ENCODE assay signal across 14 cellular contexts in the genomic region with DNA sequence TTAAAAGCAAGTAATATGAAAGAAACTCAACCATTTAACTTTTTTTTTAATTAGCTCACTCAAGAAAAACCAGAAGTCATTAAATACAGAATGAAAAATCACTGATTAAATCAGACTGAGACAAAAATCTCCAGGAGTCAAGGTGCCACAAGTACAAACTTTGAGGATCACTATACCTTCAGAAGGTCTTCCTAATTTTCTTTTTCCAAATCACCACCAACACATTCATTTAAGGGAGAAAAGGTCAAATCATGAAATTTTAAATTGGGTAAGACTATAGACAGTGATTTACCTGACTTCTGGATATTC. TPM values are rescaled to one million over a fixed set of nuclear protein-coding genes. Genes with fewer than 3 reads are reported as not detected.
DNase-seq lines count a peak whose midpoint lies in the region; ATAC-seq, FAIRE-seq and TF ChIP-seq lines count a peak whose summit lies in the region.
"Had no signal": no experiment of that assay in that cellular context is flagged by ENCODE, and none has a peak within 500 bp of the region (broad histone marks: within the 10 kb centered on the region; RNA-seq: fewer than 3 reads in every experiment).

No MANE protein-coding gene starts in this region.

- peak; percentile 53 for TF ChIP-seq CTCF in CD8-positive, alpha-beta T cell (IDR thresholded peaks at IDR 0.05)
- TF ChIP-seq CTCF in Loucy (conservative IDR thresholded peaks at IDR 0.05; ENCODE audit: low read length): peak; percentile 3; the same call in 1 of the 2 replicates
- TF ChIP-seq CTCF in endothelial cell of umbilical vein (IDR thresholded peaks at IDR 0.05; ENCODE audit: extremely low read depth in 1 of 2, insufficient read depth in 1 of 2, low read depth in 1 of 2, low read length in 2 of 2): no peak
- no peak for TF ChIP-seq CTCF in smooth muscle cell (IDR thresholded peaks at IDR 0.05; ENCODE audit: borderline replicate concordance, insufficient read depth, poor library complexity, severe bottlenecking)

- dilution Hi-C loops in endothelial cell of umbilical vein (cut with MboI; ENCODE audit: extremely low pct_ligation_motif_present, low sequenced_read_pairs): no loop called here

- H3K4me3 Mint-ChIP-seq in CD8-positive, alpha-beta T cell: no peak overlapping the region
- H3K4me3 Mint-ChIP-seq: activated CD4-positive, alpha-beta T cell treated with anti-CD3 and anti-CD28 coated beads, Interleukin-2, amount 10 ng/mL, durations not matched to agents 24 days and 14 days; CD8-positive, alpha-beta memory T cell; T-helper 1 cell treated with Interleukin-12 subunit alpha and Interleukin-12 subunit beta and Interleukin-4 antibody, amounts not matched to agents 30 μg/mL and 1 μg/mL, for 36 hours had no signal

- BruUV-seq in endothelial cell of umbilical vein (replicated peaks; lab: Mats Ljungman, UMichigan): no TSS peak

- H3K4me2 ChIP-seq in Loucy (ENCODE audit: low read depth, low read length, poor library complexity, severe bottlenecking): no peak overlapping the region
- peak overlapping the region; percentile 64 for H3K4me2 ChIP-seq in endothelial cell of umbilical vein (ENCODE audit: insufficient read depth, low read length)
- no peak overlapping the region for H3K4me2 ChIP-seq in smooth muscle cell

- H3K27ac ChIP-seq in CD8-positive, alpha-beta T cell (ENCODE audit: low read depth, low read length): no peak overlapping the region
- H3K27ac ChIP-seq in endothelial cell of umbilical vein (ENCODE audit: insufficient read depth, low read depth, low read length) (peak overlapping the region; percentile 81), smooth muscle cell (ENCODE audit: low read depth) (peak overlapping the region; percentile 66)

- H3K27me3 Mint-ChIP-seq in CD8-positive, alpha-beta T cell (ENCODE audit: low read depth): no peaks in the 10 kb centered on the region
- H3K27me3 Mint-ChIP-seq: activated CD4-positive, alpha-beta T cell treated with anti-CD3 and anti-CD28 coated beads, Interleukin-2, amount 10 ng/mL, durations not matched to agents 24 days and 14 days; CD8-positive, alpha-beta memory T cell had no signal

- CTCF ChIA-PET in CD8-positive, alpha-beta T cell (lab: Charles Lee): interaction anchor here (0.6 to 5.9 kb wide), 26 partner anchors 8 to 859 kb away, joined by 3 to 93 read pairs (median 6); a partner anchor contains a TSS
- CTCF ChIA-PET in endothelial cell of umbilical vein (lab: Charles Lee): interaction anchor here (0.5 to 5.0 kb wide), 32 partner anchors 10 to 706 kb away, joined by 3 to 68 read pairs (median 4); a partner anchor contains a TSS

- no peak for TF ChIP-seq POLR2A in endothelial cell of umbilical vein (IDR thresholded peaks at IDR 0.05; ENCODE audit: low read depth, low read length)

- H3K9me3 Mint-ChIP-seq in CD8-positive, alpha-beta T cell: no peaks in the 10 kb centered on the region
- H3K9me3 Mint-ChIP-seq: activated CD4-positive, alpha-beta T cell treated with anti-CD3 and anti-CD28 coated beads, Interleukin-2, amount 10 ng/mL, durations not matched to agents 24 days and 14 days; CD8-positive, alpha-beta memory T cell; T-helper 1 cell treated with Interleukin-12 subunit alpha and Interleukin-12 subunit beta and Interleukin-4 antibody, amounts not matched to agents 30 μg/mL and 1 μg/mL, for 36 hours had no signal

- H3K27ac Mint-ChIP-seq in CD8-positive, alpha-beta T cell: no peak overlapping the region
- H3K27ac Mint-ChIP-seq: T-helper 1 cell treated with Interleukin-12 subunit alpha and Interleukin-12 subunit beta and Interleukin-4 antibody, amounts not matched to agents 30 μg/mL and 1 μg/mL, for 36 hours had no signal

- POLR2A ChIA-PET in CD8-positive, alpha-beta T cell (lab: Charles Lee): interaction anchor here (1.0 to 1.3 kb wide), 2 partner anchors 16 to 32 kb away, joined by 3 to 4 read pairs; a partner anchor contains a TSS
- POLR2A ChIA-PET in endothelial cell of umbilical vein (lab: Charles Lee): no interaction called here

- H3K36me3 ChIP-seq in CD8-positive, alpha-beta T cell (ENCODE audit: insufficient read depth, low read length): peaks cover 15% of the 10 kb centered on the region
- peaks cover 68% of the 10 kb centered on the region for H3K36me3 ChIP-seq in Loucy (ENCODE audit: insufficient read depth, low read length)
- peaks cover 19% of the 10 kb centered on the region in 2 experiments for H3K36me3 ChIP-seq in endothelial cell of umbilical vein (ENCODE audit: control insufficient read depth in 2 of 2, extremely low read depth in 1 of 2, insufficient read depth in 2 of 2, low read length in 2 of 2)
- H3K36me3 ChIP-seq in smooth muscle cell (ENCODE audit: low read depth): no peaks in the 10 kb centered on the region

- H3K4me3 ChIP-seq in CD8-positive, alpha-beta T cell (ENCODE audit: low read depth, low read length): no peak overlapping the region
- H3K4me3 ChIP-seq in Loucy (ENCODE audit: low read length, poor library complexity, severe bottlenecking) (no peak overlapping the region), endothelial cell of umbilical vein (replicated peaks in 1 of 3; ENCODE audit: insufficient read depth in 1 of 3, low read depth in 1 of 3, low read length in 3 of 3) (no peak overlapping the region), smooth muscle cell (no peak overlapping the region)
- H3K4me3 ChIP-seq: gastrocnemius medialis had no signal

- H3K9me1 ChIP-seq in endothelial cell of umbilical vein (replicated peaks; ENCODE audit: control insufficient read depth, extremely low read depth, insufficient read depth, low read length): no peaks in the 10 kb centered on the region

- no peaks in the 10 kb centered on the region for H3K9me2 ChIP-seq in Loucy (replicated peaks; ENCODE audit: low read depth, low read length)

- H4K20me1 ChIP-seq in Loucy (ENCODE audit: insufficient read depth, low read length, poor library complexity, severe bottlenecking): peaks cover 6% of the 10 kb centered on the region
- H4K20me1 ChIP-seq in endothelial cell of umbilical vein (replicated peaks; ENCODE audit: control insufficient read depth, extremely low read depth, insufficient read depth, low read length): no peaks in the 10 kb centered on the region
- H4K20me1 ChIP-seq in smooth muscle cell (ENCODE audit: low read depth): peaks cover 93% of the 10 kb centered on the region

- no peaks in the 10 kb centered on the region for H3K4me1 Mint-ChIP-seq in CD8-positive, alpha-beta T cell (ENCODE audit: low read depth)

- H3F3A ChIP-seq in Loucy (ENCODE audit: low read depth) (no peaks in the 10 kb centered on the region), smooth muscle cell (ENCODE audit: low read depth) (peaks cover 24% of the 10 kb centered on the region)

- intact Hi-C loops in CD8-positive, alpha-beta T cell (cut with DNase I, micrococcal nuclease): loop anchor here (1.0 to 10.0 kb wide), 3 partner anchors 32 to 708 kb away; a partner anchor contains a TSS
- intact Hi-C loops in endothelial cell of umbilical vein (cut with micrococcal nuclease): loop anchor here (1.0 to 10.0 kb wide), 4 partner anchors 33 to 708 kb away; a partner anchor contains a TSS

- peaks cover 69% of the 10 kb centered on the region for H3K36me3 Mint-ChIP-seq in CD8-positive, alpha-beta T cell

- H3K9ac ChIP-seq in Loucy (ENCODE audit: low read depth, low read length, poor library complexity, severe bottlenecking) (no peak overlapping the region), endothelial cell of umbilical vein (replicated peaks; ENCODE audit: extremely low read depth, insufficient read depth, low read length) (peak overlapping the region; percentile 53), smooth muscle cell (ENCODE audit: low read depth) (no peak overlapping the region)

- H3K79me2 ChIP-seq in Loucy (ENCODE audit: insufficient read depth, low read length) (peaks cover 3% of the 10 kb centered on the region; the same call in 1 of the 2 replicates), endothelial cell of umbilical vein (ENCODE audit: control insufficient read depth, insufficient read depth, low read length) (peaks cover 48% of the 10 kb centered on the region), smooth muscle cell (ENCODE audit: low read depth) (peaks cover 46% of the 10 kb centered on the region)

- no peaks in the 10 kb centered on the region for H3K27me3 ChIP-seq in CD8-positive, alpha-beta T cell (ENCODE audit: insufficient read depth, low read length)
- no peaks in the 10 kb centered on the region for H3K27me3 ChIP-seq in Loucy (ENCODE audit: insufficient read depth, low read length, poor library complexity, severe bottlenecking)
- no peaks in the 10 kb centered on the region for H3K27me3 ChIP-seq in endothelial cell of umbilical vein (ENCODE audit: control insufficient read depth in 2 of 2, insufficient read depth in 2 of 2, low read length in 2 of 2)
- no peaks in the 10 kb centered on the region for H3K27me3 ChIP-seq in smooth muscle cell (ENCODE audit: low read depth)
- H3K27me3 ChIP-seq: gastrocnemius medialis had no signal

- H3K4me1 ChIP-seq in CD8-positive, alpha-beta T cell (ENCODE audit: insufficient read depth, low read length): no peaks in the 10 kb centered on the region
- H3K4me1 ChIP-seq in Loucy (ENCODE audit: insufficient read depth, low read length, poor library complexity, severe bottlenecking) (no peaks in the 10 kb centered on the region), endothelial cell of umbilical vein (ENCODE audit: control insufficient read depth, extremely low read depth, insufficient read depth, low read length) (peaks cover 46% of the 10 kb centered on the region), smooth muscle cell (ENCODE audit: low read depth) (peaks cover 13% of the 10 kb centered on the region)

- no peak for ATAC-seq in CD8-positive, alpha-beta T cell
- no peak for ATAC-seq in stimulated activated naive CD8-positive, alpha-beta T cell treated with anti-CD3 and anti-CD28 coated beads, Interleukin-15, Interleukin-2, amounts not matched to agents 100 U/mL and 50 U/mL, for 24 hours

- H3K9me3 ChIP-seq in CD8-positive, alpha-beta T cell (ENCODE audit: low read length): no peaks in the 10 kb centered on the region
- H3K9me3 ChIP-seq in Loucy (ENCODE audit: insufficient read depth, low read depth, low read length) (no peaks in the 10 kb centered on the region), endothelial cell of umbilical vein (replicated peaks; ENCODE audit: control insufficient read depth, insufficient read depth, low read length) (no peaks in the 10 kb centered on the region), smooth muscle cell (replicated peaks; ENCODE audit: low read depth) (no peaks in the 10 kb centered on the region)
- H3K9me3 ChIP-seq: gastrocnemius medialis had no signal

- DNase-seq in CD8-positive, alpha-beta T cell: no peak
- DNase-seq in endothelial cell of umbilical vein (ENCODE audit: low read depth, low spot score) (no peak), smooth muscle cell (lab: John Stamatoyannopoulos, UW; ENCODE audit: unreplicated experiment) (no peak), T-helper 1 cell (no peak), NCI-H510A (lab: John Stamatoyannopoulos, UW) (no peak)
- no peak for DNase-seq in stimulated activated naive CD8-positive, alpha-beta T cell treated with anti-CD3 and anti-CD28 coated beads, Interleukin-15, Interleukin-2, amounts not matched to agents 100 U/mL and 50 U/mL, for 24 hours
- DNase-seq: NCI-H1048 had no signal

- H2AFZ ChIP-seq in Loucy (ENCODE audit: low read length) (no peak overlapping the region), endothelial cell of umbilical vein (ENCODE audit: low read depth, low read length) (no peak overlapping the region), smooth muscle cell (ENCODE audit: low read depth) (no peak overlapping the region)

- FAIRE-seq in endothelial cell of umbilical vein (lab: Jason Lieb, UNC): no peak
- FAIRE-seq: GM12892, HTR-8/SVneo had no signal

RNA-seq across cellular contexts. Expression of a gene that starts 32.3 kb away (rescaled TPM):
- total RNA-seq in CD8-positive, alpha-beta T cell: 10 to 100 TPM; 40.8 to 41.5 TPM
- 108 and 109 TPM in 2 replicates for total RNA-seq in endothelial cell of umbilical vein
- 26.3 and 29.7 TPM in 2 replicates for polyA plus RNA-seq in endothelial cell of umbilical vein
- polyA plus RNA-seq in endothelial cell of umbilical vein (2011; cell fraction: cytosol; rRNA removed): 35.6 and 36.6 TPM in 2 replicates
- polyA plus RNA-seq in endothelial cell of umbilical vein (2011; cell fraction: nucleus; rRNA removed): 57.1 and 71.9 TPM in 2 replicates
- polyA plus RNA-seq in endothelial cell of umbilical vein (2012): 65.7 and 80.5 TPM in 2 replicates
- 51.8 and 62.6 TPM in 2 replicates for polyA minus RNA-seq in endothelial cell of umbilical vein
- polyA minus RNA-seq in endothelial cell of umbilical vein (2011; cell fraction: cytosol; rRNA and poly(A)+ RNA removed): 23.5 TPM
- polyA minus RNA-seq in endothelial cell of umbilical vein (2011; cell fraction: nucleus; rRNA and poly(A)+ RNA removed): 78.0 and 133 TPM in 2 replicates
- 25.0 and 37.8 TPM in 2 replicates for total RNA-seq in smooth muscle cell
- 47.0 and 55.2 TPM in 2 replicates for polyA plus RNA-seq in smooth muscle cell

Comparison
In these comparisons a context has a peak if more than half of its experiments do, and no peak if none do; other contexts are left out.
1. CTCF ChIP-seq: peak in CD8-positive, alpha-beta T cell (single experiment) and Loucy (single experiment); none in endothelial cell of umbilical vein (0 of 2) and smooth muscle cell (single experiment).